Comparison of ENCODE assay signal across 7 cellular contexts in the genomic region with DNA sequence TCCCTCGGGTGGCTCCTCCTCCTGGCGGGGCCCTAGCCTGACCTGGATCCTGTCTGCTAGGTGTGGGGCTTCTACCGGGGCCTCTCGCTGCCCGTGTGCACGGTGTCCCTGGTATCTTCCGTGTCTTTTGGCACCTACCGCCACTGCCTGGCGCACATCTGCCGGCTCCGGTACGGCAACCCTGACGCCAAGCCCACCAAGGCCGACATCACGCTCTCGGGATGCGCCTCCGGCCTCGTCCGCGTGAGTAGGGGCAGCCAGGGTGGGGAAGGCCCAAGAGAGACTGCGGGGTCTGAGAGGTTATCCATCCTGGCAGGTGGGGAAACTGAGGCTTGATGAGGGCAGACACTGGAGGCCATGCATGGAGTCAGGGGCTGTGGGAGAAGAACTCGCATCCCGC. TPM values are rescaled to one million over a fixed set of nuclear protein-coding genes. Genes with fewer than 3 reads are reported as not detected.
"Had no signal": no experiment of that assay in that cellular context is flagged by ENCODE, and none has a peak within 500 bp of the region (broad histone marks: within the 10 kb centered on the region; RNA-seq: fewer than 3 reads in every experiment).

No MANE protein-coding gene starts in this region.

- H3K27ac ChIP-seq: HL-60 had no signal

- H3K4me3 Mint-ChIP-seq: GM23338, H9, IgD-negative memory B cell had no signal

- H3K27ac Mint-ChIP-seq: GM23338, IgD-negative memory B cell had no signal

- H3K4me3 ChIP-seq: GM23338 had no signal

- H3K27me3 Mint-ChIP-seq: IgD-negative memory B cell had no signal

- DNase-seq: H9, HCEC 1CT had no signal

- H2AFZ ChIP-seq: GM23338 had no signal

- H3K36me3 Mint-ChIP-seq: IgD-negative memory B cell had no signal

- FAIRE-seq: HepG2 had no signal

- ATAC-seq: GM23338, HepG2 had no signal

- H3K9me3 Mint-ChIP-seq: GM23338, H9, IgD-negative memory B cell had no signal

- H3K4me2 ChIP-seq: GM23338 had no signal

RNA-seq across cellular contexts. Expression of a gene that starts 4.0 kb away (rescaled TPM):
- total RNA-seq: GM23338, H4 had no signal
- polyA plus RNA-seq: GM23338, IgD-negative memory B cell had no signal
